ENCODE assay signal across 1 cellular context in genomic region chr16:75241412-75241811, GRCh38.
TF ChIP-seq lines count a peak whose summit lies in the region.

No MANE protein-coding gene starts in this region.

TF ChIP-seq in GM23338, 12 proteins besides CTCF, POLR2A, EP300 and RAD21:
- TF ChIP-seq POLR2AphosphoS5 (IDR thresholded peaks at IDR 0.05; ENCODE audit: low read depth) (no peak), ZNF114 (CRISPR knock-in tag; IDR thresholded peaks at IDR 0.05) (no peak), REST (IDR thresholded peaks at IDR 0.05; ENCODE audit: unreplicated experiment) (no peak), EZH2phosphoT487 (IDR thresholded peaks at IDR 0.05; ENCODE audit: unreplicated experiment) (no peak), CREB1 (CRISPR knock-in tag; IDR thresholded peaks at IDR 0.05; ENCODE audit: low read depth) (no peak), EZH2 (IDR thresholded peaks at IDR 0.05; ENCODE audit: low read depth, unreplicated experiment) (no peak), STAT1 (IDR thresholded peaks at IDR 0.05; ENCODE audit: unreplicated experiment) (no peak), JUNB (IDR thresholded peaks at IDR 0.05; ENCODE audit: unreplicated experiment) (no peak), ZNF331 (CRISPR knock-in tag; IDR thresholded peaks at IDR 0.05; ENCODE audit: low read depth) (no peak), NANOG (IDR thresholded peaks at IDR 0.05; ENCODE audit: borderline replicate concordance) (no peak)
- TF ChIP-seq, protein P1, sequence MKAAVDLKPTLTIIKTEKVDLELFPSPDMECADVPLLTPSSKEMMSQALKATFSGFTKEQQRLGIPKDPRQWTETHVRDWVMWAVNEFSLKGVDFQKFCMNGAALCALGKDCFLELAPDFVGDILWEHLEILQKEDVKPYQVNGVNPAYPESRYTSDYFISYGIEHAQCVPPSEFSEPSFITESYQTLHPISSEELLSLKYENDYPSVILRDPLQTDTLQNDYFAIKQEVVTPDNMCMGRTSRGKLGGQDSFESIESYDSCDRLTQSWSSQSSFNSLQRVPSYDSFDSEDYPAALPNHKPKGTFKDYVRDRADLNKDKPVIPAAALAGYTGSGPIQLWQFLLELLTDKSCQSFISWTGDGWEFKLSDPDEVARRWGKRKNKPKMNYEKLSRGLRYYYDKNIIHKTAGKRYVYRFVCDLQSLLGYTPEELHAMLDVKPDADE (IDR thresholded peaks at IDR 0.05): no peak
- TF ChIP-seq, protein P2, sequence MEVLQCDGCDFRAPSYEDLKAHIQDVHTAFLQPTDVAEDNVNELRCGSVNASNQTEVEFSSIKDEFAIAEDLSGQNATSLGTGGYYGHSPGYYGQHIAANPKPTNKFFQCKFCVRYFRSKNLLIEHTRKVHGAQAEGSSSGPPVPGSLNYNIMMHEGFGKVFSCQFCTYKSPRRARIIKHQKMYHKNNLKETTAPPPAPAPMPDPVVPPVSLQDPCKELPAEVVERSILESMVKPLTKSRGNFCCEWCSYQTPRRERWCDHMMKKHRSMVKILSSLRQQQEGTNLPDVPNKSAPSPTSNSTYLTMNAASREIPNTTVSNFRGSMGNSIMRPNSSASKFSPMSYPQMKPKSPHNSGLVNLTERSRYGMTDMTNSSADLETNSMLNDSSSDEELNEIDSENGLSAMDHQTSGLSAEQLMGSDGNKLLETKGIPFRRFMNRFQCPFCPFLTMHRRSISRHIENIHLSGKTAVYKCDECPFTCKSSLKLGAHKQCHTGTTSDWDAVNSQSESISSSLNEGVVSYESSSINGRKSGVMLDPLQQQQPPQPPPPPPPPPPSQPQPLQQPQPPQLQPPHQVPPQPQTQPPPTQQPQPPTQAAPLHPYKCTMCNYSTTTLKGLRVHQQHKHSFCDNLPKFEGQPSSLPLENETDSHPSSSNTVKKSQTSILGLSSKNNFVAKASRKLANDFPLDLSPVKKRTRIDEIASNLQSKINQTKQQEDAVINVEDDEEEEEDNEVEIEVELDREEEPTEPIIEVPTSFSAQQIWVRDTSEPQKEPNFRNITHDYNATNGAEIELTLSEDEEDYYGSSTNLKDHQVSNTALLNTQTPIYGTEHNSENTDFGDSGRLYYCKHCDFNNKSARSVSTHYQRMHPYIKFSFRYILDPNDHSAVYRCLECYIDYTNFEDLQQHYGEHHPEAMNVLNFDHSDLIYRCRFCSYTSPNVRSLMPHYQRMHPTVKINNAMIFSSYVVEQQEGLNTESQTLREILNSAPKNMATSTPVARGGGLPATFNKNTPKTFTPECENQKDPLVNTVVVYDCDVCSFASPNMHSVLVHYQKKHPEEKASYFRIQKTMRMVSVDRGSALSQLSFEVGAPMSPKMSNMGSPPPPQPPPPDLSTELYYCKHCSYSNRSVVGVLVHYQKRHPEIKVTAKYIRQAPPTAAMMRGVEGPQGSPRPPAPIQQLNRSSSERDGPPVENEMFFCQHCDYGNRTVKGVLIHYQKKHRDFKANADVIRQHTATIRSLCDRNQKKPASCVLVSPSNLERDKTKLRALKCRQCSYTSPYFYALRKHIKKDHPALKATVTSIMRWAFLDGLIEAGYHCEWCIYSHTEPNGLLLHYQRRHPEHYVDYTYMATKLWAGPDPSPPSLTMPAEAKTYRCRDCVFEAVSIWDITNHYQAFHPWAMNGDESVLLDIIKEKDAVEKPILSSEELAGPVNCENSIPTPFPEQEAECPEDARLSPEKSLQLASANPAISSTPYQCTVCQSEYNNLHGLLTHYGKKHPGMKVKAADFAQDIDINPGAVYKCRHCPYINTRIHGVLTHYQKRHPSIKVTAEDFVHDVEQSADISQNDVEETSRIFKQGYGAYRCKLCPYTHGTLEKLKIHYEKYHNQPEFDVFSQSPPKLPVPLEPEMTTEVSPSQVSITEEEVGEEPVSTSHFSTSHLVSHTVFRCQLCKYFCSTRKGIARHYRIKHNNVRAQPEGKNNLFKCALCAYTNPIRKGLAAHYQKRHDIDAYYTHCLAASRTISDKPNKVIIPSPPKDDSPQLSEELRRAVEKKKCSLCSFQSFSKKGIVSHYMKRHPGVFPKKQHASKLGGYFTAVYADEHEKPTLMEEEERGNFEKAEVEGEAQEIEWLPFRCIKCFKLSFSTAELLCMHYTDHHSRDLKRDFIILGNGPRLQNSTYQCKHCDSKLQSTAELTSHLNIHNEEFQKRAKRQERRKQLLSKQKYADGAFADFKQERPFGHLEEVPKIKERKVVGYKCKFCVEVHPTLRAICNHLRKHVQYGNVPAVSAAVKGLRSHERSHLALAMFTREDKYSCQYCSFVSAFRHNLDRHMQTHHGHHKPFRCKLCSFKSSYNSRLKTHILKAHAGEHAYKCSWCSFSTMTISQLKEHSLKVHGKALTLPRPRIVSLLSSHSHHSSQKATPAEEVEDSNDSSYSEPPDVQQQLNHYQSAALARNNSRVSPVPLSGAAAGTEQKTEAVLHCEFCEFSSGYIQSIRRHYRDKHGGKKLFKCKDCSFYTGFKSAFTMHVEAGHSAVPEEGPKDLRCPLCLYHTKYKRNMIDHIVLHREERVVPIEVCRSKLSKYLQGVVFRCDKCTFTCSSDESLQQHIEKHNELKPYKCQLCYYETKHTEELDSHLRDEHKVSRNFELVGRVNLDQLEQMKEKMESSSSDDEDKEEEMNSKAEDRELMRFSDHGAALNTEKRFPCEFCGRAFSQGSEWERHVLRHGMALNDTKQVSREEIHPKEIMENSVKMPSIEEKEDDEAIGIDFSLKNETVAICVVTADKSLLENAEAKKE (CRISPR knock-in tag; IDR thresholded peaks at IDR 0.05): no peak
